Comparison of ENCODE assay signal across 1 cellular context in the genomic region with DNA sequence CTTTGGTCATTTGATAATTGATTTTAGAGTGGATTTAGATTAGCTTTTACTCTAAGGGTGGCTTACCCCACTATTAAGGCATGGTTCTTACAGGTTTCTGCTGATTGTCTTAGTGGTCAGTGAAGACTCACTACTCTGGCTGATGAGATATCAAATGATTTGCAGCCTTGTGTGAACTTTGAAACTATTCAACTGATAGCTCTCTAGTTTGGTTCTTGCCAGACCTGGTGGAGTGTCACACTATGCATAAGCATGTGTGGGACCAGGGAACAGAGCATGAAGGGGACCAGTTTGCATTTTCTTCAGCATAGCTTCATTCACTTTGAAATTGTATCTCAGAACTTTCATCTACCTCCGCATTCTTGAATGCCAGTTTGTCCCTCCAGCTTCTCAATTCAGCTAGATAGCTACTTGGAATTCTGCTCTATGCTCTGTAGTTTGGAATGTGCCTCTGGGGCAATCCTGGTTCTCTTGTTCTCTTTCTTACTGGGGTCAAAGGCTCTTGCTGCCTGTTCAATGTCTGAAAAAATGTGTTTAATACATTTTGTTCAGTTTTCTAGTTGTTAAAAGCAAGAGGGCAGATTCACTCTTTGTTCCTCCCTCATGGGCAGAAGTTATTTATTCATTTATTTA.
TF ChIP-seq lines count a peak whose summit lies in the region.

No MANE protein-coding gene starts in this region.

TF ChIP-seq in GM12878, 131 proteins besides CTCF, POLR2A, EP300 and RAD21:
- TF ChIP-seq SMARCA5 (IDR thresholded peaks at IDR 0.05) = no peak
- TF ChIP-seq ESRRA (IDR thresholded peaks at IDR 0.05; ENCODE audit: low read length) = no peak
- no peak for TF ChIP-seq CHD4 (IDR thresholded peaks at IDR 0.05)
- TF ChIP-seq SRF (IDR thresholded peaks at IDR 0.05; ENCODE audit: low read depth in 2 of 2, low read length in 2 of 2) = no peak
- TF ChIP-seq, protein P1, sequence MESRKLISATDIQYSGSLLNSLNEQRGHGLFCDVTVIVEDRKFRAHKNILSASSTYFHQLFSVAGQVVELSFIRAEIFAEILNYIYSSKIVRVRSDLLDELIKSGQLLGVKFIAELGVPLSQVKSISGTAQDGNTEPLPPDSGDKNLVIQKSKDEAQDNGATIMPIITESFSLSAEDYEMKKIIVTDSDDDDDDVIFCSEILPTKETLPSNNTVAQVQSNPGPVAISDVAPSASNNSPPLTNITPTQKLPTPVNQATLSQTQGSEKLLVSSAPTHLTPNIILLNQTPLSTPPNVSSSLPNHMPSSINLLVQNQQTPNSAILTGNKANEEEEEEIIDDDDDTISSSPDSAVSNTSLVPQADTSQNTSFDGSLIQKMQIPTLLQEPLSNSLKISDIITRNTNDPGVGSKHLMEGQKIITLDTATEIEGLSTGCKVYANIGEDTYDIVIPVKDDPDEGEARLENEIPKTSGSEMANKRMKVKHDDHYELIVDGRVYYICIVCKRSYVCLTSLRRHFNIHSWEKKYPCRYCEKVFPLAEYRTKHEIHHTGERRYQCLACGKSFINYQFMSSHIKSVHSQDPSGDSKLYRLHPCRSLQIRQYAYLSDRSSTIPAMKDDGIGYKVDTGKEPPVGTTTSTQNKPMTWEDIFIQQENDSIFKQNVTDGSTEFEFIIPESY (IDR thresholded peaks at IDR 0.05) = no peak
- TF ChIP-seq TCF12 (IDR thresholded peaks at IDR 0.05; ENCODE audit: low read depth, low read length) = no peak
- TF ChIP-seq, protein P2, sequence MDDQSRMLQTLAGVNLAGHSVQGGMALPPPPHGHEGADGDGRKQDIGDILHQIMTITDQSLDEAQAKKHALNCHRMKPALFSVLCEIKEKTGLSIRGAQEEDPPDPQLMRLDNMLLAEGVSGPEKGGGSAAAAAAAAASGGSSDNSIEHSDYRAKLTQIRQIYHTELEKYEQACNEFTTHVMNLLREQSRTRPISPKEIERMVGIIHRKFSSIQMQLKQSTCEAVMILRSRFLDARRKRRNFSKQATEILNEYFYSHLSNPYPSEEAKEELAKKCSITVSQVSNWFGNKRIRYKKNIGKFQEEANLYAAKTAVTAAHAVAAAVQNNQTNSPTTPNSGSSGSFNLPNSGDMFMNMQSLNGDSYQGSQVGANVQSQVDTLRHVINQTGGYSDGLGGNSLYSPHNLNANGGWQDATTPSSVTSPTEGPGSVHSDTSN (IDR thresholded peaks at IDR 0.05; ENCODE audit: insufficient replicate concordance, low read depth, low read length) = no peak
- TF ChIP-seq, protein P3, sequence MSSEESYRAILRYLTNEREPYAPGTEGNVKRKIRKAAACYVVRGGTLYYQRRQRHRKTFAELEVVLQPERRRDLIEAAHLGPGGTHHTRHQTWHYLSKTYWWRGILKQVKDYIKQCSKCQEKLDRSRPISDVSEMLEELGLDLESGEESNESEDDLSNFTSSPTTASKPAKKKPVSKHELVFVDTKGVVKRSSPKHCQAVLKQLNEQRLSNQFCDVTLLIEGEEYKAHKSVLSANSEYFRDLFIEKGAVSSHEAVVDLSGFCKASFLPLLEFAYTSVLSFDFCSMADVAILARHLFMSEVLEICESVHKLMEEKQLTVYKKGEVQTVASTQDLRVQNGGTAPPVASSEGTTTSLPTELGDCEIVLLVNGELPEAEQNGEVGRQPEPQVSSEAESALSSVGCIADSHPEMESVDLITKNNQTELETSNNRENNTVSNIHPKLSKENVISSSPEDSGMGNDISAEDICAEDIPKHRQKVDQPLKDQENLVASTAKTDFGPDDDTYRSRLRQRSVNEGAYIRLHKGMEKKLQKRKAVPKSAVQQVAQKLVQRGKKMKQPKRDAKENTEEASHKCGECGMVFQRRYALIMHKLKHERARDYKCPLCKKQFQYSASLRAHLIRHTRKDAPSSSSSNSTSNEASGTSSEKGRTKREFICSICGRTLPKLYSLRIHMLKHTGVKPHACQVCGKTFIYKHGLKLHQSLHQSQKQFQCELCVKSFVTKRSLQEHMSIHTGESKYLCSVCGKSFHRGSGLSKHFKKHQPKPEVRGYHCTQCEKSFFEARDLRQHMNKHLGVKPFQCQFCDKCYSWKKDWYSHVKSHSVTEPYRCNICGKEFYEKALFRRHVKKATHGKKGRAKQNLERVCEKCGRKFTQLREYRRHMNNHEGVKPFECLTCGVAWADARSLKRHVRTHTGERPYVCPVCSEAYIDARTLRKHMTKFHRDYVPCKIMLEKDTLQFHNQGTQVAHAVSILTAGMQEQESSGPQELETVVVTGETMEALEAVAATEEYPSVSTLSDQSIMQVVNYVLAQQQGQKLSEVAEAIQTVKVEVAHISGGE (CRISPR knock-in tag; IDR thresholded peaks at IDR 0.05) = no peak
- TF ChIP-seq, protein P4, sequence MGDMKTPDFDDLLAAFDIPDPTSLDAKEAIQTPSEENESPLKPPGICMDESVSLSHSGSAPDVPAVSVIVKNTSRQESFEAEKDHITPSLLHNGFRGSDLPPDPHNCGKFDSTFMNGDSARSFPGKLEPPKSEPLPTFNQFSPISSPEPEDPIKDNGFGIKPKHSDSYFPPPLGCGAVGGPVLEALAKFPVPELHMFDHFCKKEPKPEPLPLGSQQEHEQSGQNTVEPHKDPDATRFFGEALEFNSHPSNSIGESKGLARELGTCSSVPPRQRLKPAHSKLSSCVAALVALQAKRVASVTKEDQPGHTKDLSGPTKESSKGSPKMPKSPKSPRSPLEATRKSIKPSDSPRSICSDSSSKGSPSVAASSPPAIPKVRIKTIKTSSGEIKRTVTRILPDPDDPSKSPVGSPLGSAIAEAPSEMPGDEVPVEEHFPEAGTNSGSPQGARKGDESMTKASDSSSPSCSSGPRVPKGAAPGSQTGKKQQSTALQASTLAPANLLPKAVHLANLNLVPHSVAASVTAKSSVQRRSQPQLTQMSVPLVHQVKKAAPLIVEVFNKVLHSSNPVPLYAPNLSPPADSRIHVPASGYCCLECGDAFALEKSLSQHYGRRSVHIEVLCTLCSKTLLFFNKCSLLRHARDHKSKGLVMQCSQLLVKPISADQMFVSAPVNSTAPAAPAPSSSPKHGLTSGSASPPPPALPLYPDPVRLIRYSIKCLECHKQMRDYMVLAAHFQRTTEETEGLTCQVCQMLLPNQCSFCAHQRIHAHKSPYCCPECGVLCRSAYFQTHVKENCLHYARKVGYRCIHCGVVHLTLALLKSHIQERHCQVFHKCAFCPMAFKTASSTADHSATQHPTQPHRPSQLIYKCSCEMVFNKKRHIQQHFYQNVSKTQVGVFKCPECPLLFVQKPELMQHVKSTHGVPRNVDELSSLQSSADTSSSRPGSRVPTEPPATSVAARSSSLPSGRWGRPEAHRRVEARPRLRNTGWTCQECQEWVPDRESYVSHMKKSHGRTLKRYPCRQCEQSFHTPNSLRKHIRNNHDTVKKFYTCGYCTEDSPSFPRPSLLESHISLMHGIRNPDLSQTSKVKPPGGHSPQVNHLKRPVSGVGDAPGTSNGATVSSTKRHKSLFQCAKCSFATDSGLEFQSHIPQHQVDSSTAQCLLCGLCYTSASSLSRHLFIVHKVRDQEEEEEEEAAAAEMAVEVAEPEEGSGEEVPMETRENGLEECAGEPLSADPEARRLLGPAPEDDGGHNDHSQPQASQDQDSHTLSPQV (IDR thresholded peaks at IDR 0.05) = no peak
- no peak for TF ChIP-seq STAT1 (conservative IDR thresholded peaks at IDR 0.05)
- TF ChIP-seq, protein P5, sequence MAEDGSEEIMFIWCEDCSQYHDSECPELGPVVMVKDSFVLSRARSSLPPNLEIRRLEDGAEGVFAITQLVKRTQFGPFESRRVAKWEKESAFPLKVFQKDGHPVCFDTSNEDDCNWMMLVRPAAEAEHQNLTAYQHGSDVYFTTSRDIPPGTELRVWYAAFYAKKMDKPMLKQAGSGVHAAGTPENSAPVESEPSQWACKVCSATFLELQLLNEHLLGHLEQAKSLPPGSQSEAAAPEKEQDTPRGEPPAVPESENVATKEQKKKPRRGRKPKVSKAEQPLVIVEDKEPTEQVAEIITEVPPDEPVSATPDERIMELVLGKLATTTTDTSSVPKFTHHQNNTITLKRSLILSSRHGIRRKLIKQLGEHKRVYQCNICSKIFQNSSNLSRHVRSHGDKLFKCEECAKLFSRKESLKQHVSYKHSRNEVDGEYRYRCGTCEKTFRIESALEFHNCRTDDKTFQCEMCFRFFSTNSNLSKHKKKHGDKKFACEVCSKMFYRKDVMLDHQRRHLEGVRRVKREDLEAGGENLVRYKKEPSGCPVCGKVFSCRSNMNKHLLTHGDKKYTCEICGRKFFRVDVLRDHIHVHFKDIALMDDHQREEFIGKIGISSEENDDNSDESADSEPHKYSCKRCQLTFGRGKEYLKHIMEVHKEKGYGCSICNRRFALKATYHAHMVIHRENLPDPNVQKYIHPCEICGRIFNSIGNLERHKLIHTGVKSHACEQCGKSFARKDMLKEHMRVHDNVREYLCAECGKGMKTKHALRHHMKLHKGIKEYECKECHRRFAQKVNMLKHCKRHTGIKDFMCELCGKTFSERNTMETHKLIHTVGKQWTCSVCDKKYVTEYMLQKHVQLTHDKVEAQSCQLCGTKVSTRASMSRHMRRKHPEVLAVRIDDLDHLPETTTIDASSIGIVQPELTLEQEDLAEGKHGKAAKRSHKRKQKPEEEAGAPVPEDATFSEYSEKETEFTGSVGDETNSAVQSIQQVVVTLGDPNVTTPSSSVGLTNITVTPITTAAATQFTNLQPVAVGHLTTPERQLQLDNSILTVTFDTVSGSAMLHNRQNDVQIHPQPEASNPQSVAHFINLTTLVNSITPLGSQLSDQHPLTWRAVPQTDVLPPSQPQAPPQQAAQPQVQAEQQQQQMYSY (CRISPR knock-in tag; IDR thresholded peaks at IDR 0.05) = no peak
- no peak for TF ChIP-seq PAX8 (IDR thresholded peaks at IDR 0.05)
- no peak for TF ChIP-seq RBBP5 (conservative IDR thresholded peaks at IDR 0.05)
- no peak for TF ChIP-seq JUND (IDR thresholded peaks at IDR 0.05; ENCODE audit: low read depth, low read length)
- TF ChIP-seq, protein P6, sequence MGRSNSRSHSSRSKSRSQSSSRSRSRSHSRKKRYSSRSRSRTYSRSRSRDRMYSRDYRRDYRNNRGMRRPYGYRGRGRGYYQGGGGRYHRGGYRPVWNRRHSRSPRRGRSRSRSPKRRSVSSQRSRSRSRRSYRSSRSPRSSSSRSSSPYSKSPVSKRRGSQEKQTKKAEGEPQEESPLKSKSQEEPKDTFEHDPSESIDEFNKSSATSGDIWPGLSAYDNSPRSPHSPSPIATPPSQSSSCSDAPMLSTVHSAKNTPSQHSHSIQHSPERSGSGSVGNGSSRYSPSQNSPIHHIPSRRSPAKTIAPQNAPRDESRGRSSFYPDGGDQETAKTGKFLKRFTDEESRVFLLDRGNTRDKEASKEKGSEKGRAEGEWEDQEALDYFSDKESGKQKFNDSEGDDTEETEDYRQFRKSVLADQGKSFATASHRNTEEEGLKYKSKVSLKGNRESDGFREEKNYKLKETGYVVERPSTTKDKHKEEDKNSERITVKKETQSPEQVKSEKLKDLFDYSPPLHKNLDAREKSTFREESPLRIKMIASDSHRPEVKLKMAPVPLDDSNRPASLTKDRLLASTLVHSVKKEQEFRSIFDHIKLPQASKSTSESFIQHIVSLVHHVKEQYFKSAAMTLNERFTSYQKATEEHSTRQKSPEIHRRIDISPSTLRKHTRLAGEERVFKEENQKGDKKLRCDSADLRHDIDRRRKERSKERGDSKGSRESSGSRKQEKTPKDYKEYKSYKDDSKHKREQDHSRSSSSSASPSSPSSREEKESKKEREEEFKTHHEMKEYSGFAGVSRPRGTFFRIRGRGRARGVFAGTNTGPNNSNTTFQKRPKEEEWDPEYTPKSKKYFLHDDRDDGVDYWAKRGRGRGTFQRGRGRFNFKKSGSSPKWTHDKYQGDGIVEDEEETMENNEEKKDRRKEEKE (IDR thresholded peaks at IDR 0.05) = no peak
